In genomic region chr17:58517928-58518609, GRCh38 we compare ENCODE assay signal across 8 cellular contexts. TPM values are rescaled to one million over a fixed set of nuclear protein-coding genes. Genes with fewer than 3 reads are reported as not detected.
DNase-seq lines count a peak whose midpoint lies in the region; ATAC-seq and TF ChIP-seq lines count a peak whose summit lies in the region.

No MANE protein-coding gene starts in this region.

- H3K27ac Mint-ChIP-seq in activated naive CD8-positive, alpha-beta T cell treated with anti-CD3 and anti-CD28 coated beads, Interleukin-2, amount 10 ng/mL, durations not matched to agents 7 days and 5 days, result peak overlapping the region; percentile 97

- H2AFZ ChIP-seq in osteoblast (ENCODE audit: low read length), result peak overlapping the region; percentile 98

- H4K20me1 ChIP-seq in osteoblast (ENCODE audit: insufficient read depth, low read length), result peaks cover 4% of the 10 kb centered on the region

- H3K79me2 ChIP-seq in osteoblast (ENCODE audit: insufficient read depth, low read length), result peaks cover 8% of the 10 kb centered on the region

- peaks cover 2% of the 10 kb centered on the region for H3K36me3 Mint-ChIP-seq in activated naive CD8-positive, alpha-beta T cell treated with anti-CD3 and anti-CD28 coated beads, Interleukin-2, amount 10 ng/mL, durations not matched to agents 7 days and 5 days

- H3K27me3 ChIP-seq in osteoblast (ENCODE audit: insufficient read depth, low read length) (no peaks in the 10 kb centered on the region), thoracic aorta (replicated peaks; ENCODE audit: insufficient read depth) (no peaks in the 10 kb centered on the region)

- peaks cover 40% of the 10 kb centered on the region for H3K4me1 Mint-ChIP-seq in activated naive CD8-positive, alpha-beta T cell treated with anti-CD3 and anti-CD28 coated beads, Interleukin-2, amount 10 ng/mL, durations not matched to agents 7 days and 5 days

- peaks cover 19% of the 10 kb centered on the region for H3K4me1 ChIP-seq in osteoblast (ENCODE audit: insufficient read depth, low read length)
- peaks cover 20 to 49% of the 10 kb centered on the region in 2 donors for H3K4me1 ChIP-seq in thoracic aorta (ENCODE audit: control insufficient read depth in 1 of 2, low read depth in 2 of 2)

- POLR2A ChIA-PET in activated naive CD8-positive, alpha-beta T cell treated with anti-CD3 and anti-CD28 coated beads, Interleukin-2, amount 10 ng/mL, durations not matched to agents 7 days and 5 days (lab: Charles Lee), result interaction anchor here (0.9 to 2.8 kb wide), 6 partner anchors 32 to 485 kb away, joined by 3 to 68 read pairs (median 4); no protein-coding TSS in a partner anchor

- TF ChIP-seq CTCF in GM12864 (IDR thresholded peaks at IDR 0.05; ENCODE audit: low read depth, low read length, missing control alignments) (no peak), osteoblast (IDR thresholded peaks at IDR 0.05; ENCODE audit: extremely low read depth, low read depth, low read length) (no peak), thoracic aorta (IDR thresholded peaks at IDR 0.05) (no peak)

- H3K4me3 Mint-ChIP-seq in activated naive CD8-positive, alpha-beta T cell treated with anti-CD3 and anti-CD28 coated beads, Interleukin-2, amount 10 ng/mL, durations not matched to agents 7 days and 5 days, result peak overlapping the region; percentile 94

- DNase-seq in GM12864 (ENCODE audit: low read depth) (peak; percentile 99), NCI-H1105 treated with DMSO at 0.1 percent for 48 hours (lab: John Stamatoyannopoulos, UW) (peak; percentile 99), SKM-1 treated with dmso at 0.1 percent for 144 hours (lab: John Stamatoyannopoulos, UW; ENCODE audit: unreplicated experiment) (peak; percentile 100), head of caudate nucleus (peak; percentile 99 to 100 (median 100)), osteoblast (ENCODE audit: insufficient read length, low spot score, missing footprints) (peak; percentile 99), thoracic aorta (ENCODE audit: low spot score) (peak; percentile 100)
- peak; percentile 97 for DNase-seq in activated naive CD8-positive, alpha-beta T cell treated with anti-CD3 and anti-CD28 coated beads, Interleukin-2, amount 10 ng/mL, durations not matched to agents 7 days and 5 days

- H3K27ac ChIP-seq in osteoblast (ENCODE audit: low read depth, low read length), result peak overlapping the region; percentile 84
- peak overlapping the region; percentile 90 to 99 for H3K27ac ChIP-seq in thoracic aorta

- intact Hi-C loops in head of caudate nucleus (cut with DNase I), result loop anchor here (2.0 kb wide), 1 partner anchor 113 kb away; no protein-coding TSS in a partner anchor

- H3K9me3 ChIP-seq in osteoblast (ENCODE audit: low read depth, low read length) (no peaks in the 10 kb centered on the region), thoracic aorta (no peaks in the 10 kb centered on the region)

- ATAC-seq in HG02678 (IDR thresholded peaks at IDR 0.05; ENCODE audit: unreplicated experiment), result peak; percentile 82
- peak; percentile 82 for ATAC-seq in activated naive CD8-positive, alpha-beta T cell treated with anti-CD3 and anti-CD28 coated beads, Interleukin-2, amount 10 ng/mL, durations not matched to agents 7 days and 5 days (ENCODE audit: low read depth)
- peak; percentile 94 for ATAC-seq in thoracic aorta (ENCODE audit: insufficient number of reproducible peaks, low FRiP score, low read depth)

- H3K27me3 Mint-ChIP-seq in activated naive CD8-positive, alpha-beta T cell treated with anti-CD3 and anti-CD28 coated beads, Interleukin-2, amount 10 ng/mL, durations not matched to agents 7 days and 5 days, result peaks cover 3% of the 10 kb centered on the region

- H3K36me3 ChIP-seq in osteoblast (ENCODE audit: insufficient read depth, low read length) (no peaks in the 10 kb centered on the region), thoracic aorta (no peaks in the 10 kb centered on the region)

- peak overlapping the region; percentile 89 for H3K4me3 ChIP-seq in GM12864 (ENCODE audit: low read depth, low read length)
- peak overlapping the region; percentile 89 for H3K4me3 ChIP-seq in osteoblast (ENCODE audit: insufficient read depth, low read length)
- H3K4me3 ChIP-seq in thoracic aorta, result peak overlapping the region; percentile 71

- peak overlapping the region; percentile 97 for H3K4me2 ChIP-seq in osteoblast (ENCODE audit: insufficient read depth, low read length)

- H3K9me3 Mint-ChIP-seq in activated naive CD8-positive, alpha-beta T cell treated with anti-CD3 and anti-CD28 coated beads, Interleukin-2, amount 10 ng/mL, durations not matched to agents 7 days and 5 days, result no peaks in the 10 kb centered on the region

RNA-seq across cellular contexts. Expression of gene MTMR4, which starts 3.6 kb away (rescaled TPM):
- 10 to 100 TPM; 50.5 to 50.8 TPM for total RNA-seq in activated naive CD8-positive, alpha-beta T cell treated with anti-CD3 and anti-CD28 coated beads, Interleukin-2, amount 10 ng/mL, durations not matched to agents 7 days and 5 days
- 43.6 and 51.4 TPM in 2 replicates for total RNA-seq in osteoblast
- 10 to 100 TPM; 31.7 to 55.4 TPM for total RNA-seq in thoracic aorta

RNA-seq across cellular contexts. Expression of gene HSF5, which starts 29.9 kb away (rescaled TPM):
- total RNA-seq in activated naive CD8-positive, alpha-beta T cell treated with anti-CD3 and anti-CD28 coated beads, Interleukin-2, amount 10 ng/mL, durations not matched to agents 7 days and 5 days, result under 1 TPM; 0.47 to 0.60 TPM
- total RNA-seq in osteoblast (under 0.01 TPM in 2 replicates), thoracic aorta (under 1 TPM in 1 of 2 donors, not detected in 1; 0.14 TPM)

Comparison
In these comparisons a context has a peak if more than half of its experiments do, and no peak if none do; other contexts are left out.
1. Peak in every context shown above with its lines: DNase-seq, ATAC-seq, H3K4me3 ChIP-seq and H3K27ac ChIP-seq.